In genomic region chr4:82044141-82044993, GRCh38 we compare ENCODE assay signal across 8 cellular contexts.
DNase-seq lines count a peak whose midpoint lies in the region; TF ChIP-seq lines count a peak whose summit lies in the region.

No MANE protein-coding gene starts in this region.

- H3K4me1 Mint-ChIP-seq in activated T-helper 1 cell treated with anti-CD3 and anti-CD28 coated beads, Interleukin-12 subunit alpha, Interleukin-12 subunit beta, Interleukin-2, Interleukin-4 antibody, amounts not matched to agents 30 ng/mL and 10 ng/mL and 1 ng/mL, durations not matched to agents 14 hours and 24 hours and 36 hours (ENCODE audit: low read depth): no peaks in the 10 kb centered on the region

- no peak for TF ChIP-seq CTCF in retinal pigment epithelial cell (conservative IDR thresholded peaks at IDR 0.05; ENCODE audit: low read depth, low read length)

- H3K4me3 ChIP-seq in retinal pigment epithelial cell (ENCODE audit: low read length): peak overlapping the region; percentile 45

- DNase-seq in activated gamma-delta T cell (lab: John Stamatoyannopoulos, UW) (peak; percentile 8), activated gamma-delta T cell treated with Interleukin-2 at 50 U/mL for 16 hours (no peak), NCI-H345 treated with DMSO at 0.1 percent for 48 hours (lab: John Stamatoyannopoulos, UW; ENCODE audit: unreplicated experiment) (peak; percentile 51), astrocyte of the hippocampus (ENCODE audit: low read depth, low spot score) (peak; percentile 86), iPS DF 19.7 (ENCODE audit: low read depth, low spot score) (peak; percentile 33), retinal pigment epithelial cell (ENCODE audit: low read depth) (peak; percentile 18), NK-92 (lab: John Stamatoyannopoulos, UW; ENCODE audit: unreplicated experiment) (no peak)
- no peak for DNase-seq in activated T-helper 1 cell treated with anti-CD3 and anti-CD28 coated beads, Interleukin-12 subunit alpha, Interleukin-12 subunit beta, Interleukin-2, Interleukin-4 antibody, amounts not matched to agents 30 ng/mL and 10 ng/mL and 1 ng/mL, durations not matched to agents 14 hours and 24 hours and 36 hours (ENCODE audit: low spot score)

- H3K27ac Mint-ChIP-seq in activated T-helper 1 cell treated with anti-CD3 and anti-CD28 coated beads, Interleukin-12 subunit alpha, Interleukin-12 subunit beta, Interleukin-2, Interleukin-4 antibody, amounts not matched to agents 30 ng/mL and 10 ng/mL and 1 ng/mL, durations not matched to agents 14 hours and 24 hours and 36 hours: no peak overlapping the region

- no peaks in the 10 kb centered on the region for H3K9me3 Mint-ChIP-seq in activated T-helper 1 cell treated with anti-CD3 and anti-CD28 coated beads, Interleukin-12 subunit alpha, Interleukin-12 subunit beta, Interleukin-2, Interleukin-4 antibody, amounts not matched to agents 30 ng/mL and 10 ng/mL and 1 ng/mL, durations not matched to agents 14 hours and 24 hours and 36 hours

- H3K4me3 Mint-ChIP-seq in activated T-helper 1 cell treated with anti-CD3 and anti-CD28 coated beads, Interleukin-12 subunit alpha, Interleukin-12 subunit beta, Interleukin-2, Interleukin-4 antibody, amounts not matched to agents 30 ng/mL and 10 ng/mL and 1 ng/mL, durations not matched to agents 14 hours and 24 hours and 36 hours: no peak overlapping the region

- H3K36me3 Mint-ChIP-seq in activated T-helper 1 cell treated with anti-CD3 and anti-CD28 coated beads, Interleukin-12 subunit alpha, Interleukin-12 subunit beta, Interleukin-2, Interleukin-4 antibody, amounts not matched to agents 30 ng/mL and 10 ng/mL and 1 ng/mL, durations not matched to agents 14 hours and 24 hours and 36 hours (ENCODE audit: low read depth): no peaks in the 10 kb centered on the region

- H3K27me3 Mint-ChIP-seq in activated T-helper 1 cell treated with anti-CD3 and anti-CD28 coated beads, Interleukin-12 subunit alpha, Interleukin-12 subunit beta, Interleukin-2, Interleukin-4 antibody, amounts not matched to agents 30 ng/mL and 10 ng/mL and 1 ng/mL, durations not matched to agents 14 hours and 24 hours and 36 hours (ENCODE audit: insufficient read depth): peaks cover 44% of the 10 kb centered on the region

- intact Hi-C loops in activated T-helper 1 cell treated with anti-CD3 and anti-CD28 coated beads, Interleukin-12 subunit alpha, Interleukin-12 subunit beta, Interleukin-2, Interleukin-4 antibody, amounts not matched to agents 30 ng/mL and 10 ng/mL and 1 ng/mL, durations not matched to agents 14 hours and 24 hours and 36 hours (cut with micrococcal nuclease): no loop called here

Comparison
In these comparisons a context has a peak if more than half of its experiments do, and no peak if none do; other contexts are left out.
1. DNase-seq: peak in activated gamma-delta T cell (single experiment), NCI-H345 treated with DMSO at 0.1 percent for 48 hours (single experiment), astrocyte of the hippocampus (single experiment), iPS DF 19.7 (single experiment) and retinal pigment epithelial cell (single experiment); none in activated gamma-delta T cell treated with Interleukin-2 at 50 U/mL for 16 hours (single experiment), activated T-helper 1 cell treated with anti-CD3 and anti-CD28 coated beads, Interleukin-12 subunit alpha, Interleukin-12 subunit beta, Interleukin-2, Interleukin-4 antibody, amounts not matched to agents 30 ng/mL and 10 ng/mL and 1 ng/mL, durations not matched to agents 14 hours and 24 hours and 36 hours (single experiment) and NK-92 (single experiment).